ENCODE assay signal across 30 cellular contexts in genomic region chr7:75715864-75716263, GRCh38. TPM values are rescaled to one million over a fixed set of nuclear protein-coding genes. Genes with fewer than 3 reads are reported as not detected.
"Had no signal": no experiment of that assay in that cellular context is flagged by ENCODE, and none has a peak within 500 bp of the region (broad histone marks: within the 10 kb centered on the region; RNA-seq: fewer than 3 reads in every experiment).

No MANE protein-coding gene starts in this region.

- H3K4me1 ChIP-seq: breast epithelium, pancreas, prostate gland had no signal

- H3K36me3 Mint-ChIP-seq: activated naive CD4-positive, alpha-beta T cell treated with anti-CD3 and anti-CD28 coated beads, Interleukin-2, amount 10 ng/mL, durations not matched to agents 7 days and 5 days had no signal

- H3K36me3 ChIP-seq: breast epithelium, gastroesophageal sphincter, pancreas, prostate gland had no signal

- H3K27me3 Mint-ChIP-seq: central memory CD8-positive, alpha-beta T cell; stimulated activated memory B cell treated with anti-CD40 and anti-IgM and Interleukin-4, amounts not matched to agents 10 μg/mL and 1 μg/mL and 100 μg/mL, for 72 hours; stimulated activated naive CD8-positive, alpha-beta T cell treated with anti-CD3 and anti-CD28 coated beads, Interleukin-15, amount 100 ng/mL, for 72 hours had no signal

- H3K27ac ChIP-seq: breast epithelium, gastroesophageal sphincter, pancreas, prostate gland, tibial nerve had no signal

- H3K4me2 ChIP-seq: smooth muscle cell had no signal

- ATAC-seq: activated CD4-positive, alpha-beta T cell treated with anti-CD3 and anti-CD28 coated beads for 36 hours; gastroesophageal sphincter; left colon; naive thymus-derived CD4-positive, alpha-beta T cell; pancreas; stimulated activated memory B cell treated with anti-CD40 and anti-IgM and Interleukin-4, amounts not matched to agents 10 μg/mL and 1 μg/mL and 100 μg/mL, for 72 hours; stimulated activated naive CD8-positive, alpha-beta T cell treated with anti-CD3 and anti-CD28 coated beads, Interleukin-15, amount 100 ng/mL, for 72 hours had no signal

- DNase-seq: activated CD4-positive, alpha-beta T cell treated with anti-CD3 and anti-CD28 coated beads for 36 hours; activated CD4-positive, CD25-positive, alpha-beta regulatory T cell; activated CD8-positive, alpha-beta memory T cell treated with anti-CD3 and anti-CD28 coated beads for 24 hours; activated gamma-delta T cell; activated naive CD4-positive, alpha-beta T cell treated with anti-CD3 and anti-CD28 coated beads, Interleukin-2, amount 10 ng/mL, durations not matched to agents 7 days and 5 days; activated naive CD8-positive, alpha-beta T cell treated with anti-CD3 and anti-CD28 coated beads, Interleukin-2, amount 10 ng/mL, durations not matched to agents 7 days and 5 days; effector CD8-positive, alpha-beta T cell; hypothalamus; immature natural killer cell; kidney; left colon; naive thymus-derived CD4-positive, alpha-beta T cell; stimulated activated CD4-positive, alpha-beta T cell treated with anti-CD3 and anti-CD28 coated beads, Interleukin-1b, Interleukin-23, amount 100 ng/mL, for 48 hours; stimulated activated CD4-positive, alpha-beta T cell treated with anti-CD3 and anti-CD28 coated beads, Interleukin-4, amount 100 ng/mL, for 4 hours; stimulated activated CD8-positive, alpha-beta memory T cell treated with anti-CD3 and anti-CD28 coated beads, Interleukin-4, amount 100 ng/mL, for 48 hours; stimulated activated naive CD8-positive, alpha-beta T cell treated with anti-CD3 and anti-CD28 coated beads, Interleukin-15, amount 100 ng/mL, for 72 hours; T-helper 1 cell had no signal

- H3K4me3 ChIP-seq: breast epithelium, gastroesophageal sphincter, pancreas, prostate gland, smooth muscle cell, tibial nerve had no signal

- H3K4me1 Mint-ChIP-seq: activated naive CD4-positive, alpha-beta T cell treated with anti-CD3 and anti-CD28 coated beads, Interleukin-2, amount 10 ng/mL, durations not matched to agents 7 days and 5 days; stimulated activated naive CD8-positive, alpha-beta T cell treated with anti-CD3 and anti-CD28 coated beads, Interleukin-15, amount 100 ng/mL, for 72 hours had no signal

- H3K27ac Mint-ChIP-seq: activated CD4-positive, alpha-beta T cell treated with anti-CD3 and anti-CD28 coated beads for 36 hours; activated naive CD4-positive, alpha-beta T cell treated with anti-CD3 and anti-CD28 coated beads, Interleukin-2, amount 10 ng/mL, durations not matched to agents 7 days and 5 days; activated naive CD8-positive, alpha-beta T cell treated with anti-CD3 and anti-CD28 coated beads, Interleukin-2, amount 10 ng/mL, durations not matched to agents 7 days and 5 days; mesothelial cell of epicardium; naive thymus-derived CD4-positive, alpha-beta T cell; stimulated activated memory B cell treated with anti-CD40 and anti-IgM and Interleukin-4, amounts not matched to agents 10 μg/mL and 1 μg/mL and 100 μg/mL, for 72 hours; T-helper 2 cell treated with Interferon-gamma antibody and Interleukin-4, amounts not matched to agents 5 μg/mL and 100 μg/mL, for 36 hours had no signal

- H3K27me3 ChIP-seq: breast epithelium, gastroesophageal sphincter, pancreas, tibial nerve had no signal

- H3K4me3 Mint-ChIP-seq: activated CD4-positive, alpha-beta T cell treated with anti-CD3 and anti-CD28 coated beads for 36 hours; activated naive CD4-positive, alpha-beta T cell treated with anti-CD3 and anti-CD28 coated beads, Interleukin-2, amount 10 ng/mL, durations not matched to agents 7 days and 5 days; activated naive CD8-positive, alpha-beta T cell treated with anti-CD3 and anti-CD28 coated beads, Interleukin-2, amount 10 ng/mL, durations not matched to agents 7 days and 5 days; central memory CD8-positive, alpha-beta T cell; immature natural killer cell; mesothelial cell of epicardium; naive thymus-derived CD4-positive, alpha-beta T cell; stimulated activated memory B cell treated with anti-CD40 and anti-IgM and Interleukin-4, amounts not matched to agents 10 μg/mL and 1 μg/mL and 100 μg/mL, for 72 hours; stimulated activated naive CD8-positive, alpha-beta T cell treated with anti-CD3 and anti-CD28 coated beads, Interleukin-15, amount 100 ng/mL, for 72 hours; T-helper 2 cell treated with Interferon-gamma antibody and Interleukin-4, amounts not matched to agents 5 μg/mL and 100 μg/mL, for 36 hours had no signal

- H3K9me3 ChIP-seq: gastroesophageal sphincter, pancreas, prostate gland had no signal

RNA-seq across cellular contexts. Expression of gene CCL26, which starts 56.1 kb away (rescaled TPM):
- total RNA-seq: activated naive CD8-positive, alpha-beta T cell treated with anti-CD3 and anti-CD28 coated beads, Interleukin-2, amount 10 ng/mL, durations not matched to agents 7 days and 5 days; dermis microvascular lymphatic vessel endothelial cell; epithelial cell of proximal tubule; liver; mesothelial cell of epicardium; naive thymus-derived CD4-positive, alpha-beta T cell; pancreas; prostate gland; smooth muscle cell had no signal
